In the genomic region with DNA sequence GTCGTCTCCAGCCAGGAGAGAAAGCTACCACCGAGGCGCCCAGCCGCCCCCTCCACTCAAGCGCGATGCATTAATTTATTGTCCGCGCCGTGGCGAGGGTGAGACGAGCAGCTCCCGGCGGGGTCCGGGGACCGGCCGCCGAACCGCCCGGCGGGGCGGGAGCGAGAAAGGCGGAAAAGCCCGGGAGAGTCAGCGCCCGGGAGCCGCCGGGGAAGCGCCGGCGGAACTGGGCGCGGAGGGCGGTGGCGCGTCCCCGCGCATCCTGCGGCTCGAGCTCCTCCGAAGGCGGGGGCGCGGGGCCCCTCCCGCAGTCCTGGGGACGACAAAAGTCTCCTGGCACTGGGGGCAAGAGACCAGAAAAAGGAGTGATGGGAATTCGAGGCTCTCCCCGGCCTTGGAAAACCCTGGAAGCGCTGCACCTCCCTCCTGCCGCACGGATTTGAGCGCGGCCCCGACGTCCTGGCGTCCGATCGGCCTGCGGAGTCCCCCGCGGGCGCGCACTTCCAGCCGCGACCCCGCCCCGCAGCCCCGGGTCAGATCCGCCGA, we compare ENCODE assay signal across 8 cellular contexts. TPM values are rescaled to one million over a fixed set of nuclear protein-coding genes. Genes with fewer than 3 reads are reported as not detected.
DNase-seq lines count a peak whose midpoint lies in the region; ATAC-seq and TF ChIP-seq lines count a peak whose summit lies in the region.

A gene with protein sequence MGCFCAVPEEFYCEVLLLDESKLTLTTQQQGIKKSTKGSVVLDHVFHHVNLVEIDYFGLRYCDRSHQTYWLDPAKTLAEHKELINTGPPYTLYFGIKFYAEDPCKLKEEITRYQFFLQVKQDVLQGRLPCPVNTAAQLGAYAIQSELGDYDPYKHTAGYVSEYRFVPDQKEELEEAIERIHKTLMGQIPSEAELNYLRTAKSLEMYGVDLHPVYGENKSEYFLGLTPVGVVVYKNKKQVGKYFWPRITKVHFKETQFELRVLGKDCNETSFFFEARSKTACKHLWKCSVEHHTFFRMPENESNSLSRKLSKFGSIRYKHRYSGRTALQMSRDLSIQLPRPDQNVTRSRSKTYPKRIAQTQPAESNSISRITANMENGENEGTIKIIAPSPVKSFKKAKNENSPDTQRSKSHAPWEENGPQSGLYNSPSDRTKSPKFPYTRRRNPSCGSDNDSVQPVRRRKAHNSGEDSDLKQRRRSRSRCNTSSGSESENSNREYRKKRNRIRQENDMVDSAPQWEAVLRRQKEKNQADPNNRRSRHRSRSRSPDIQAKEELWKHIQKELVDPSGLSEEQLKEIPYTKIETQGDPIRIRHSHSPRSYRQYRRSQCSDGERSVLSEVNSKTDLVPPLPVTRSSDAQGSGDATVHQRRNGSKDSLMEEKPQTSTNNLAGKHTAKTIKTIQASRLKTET (minus strand): TSS at position 228 of the 546 bp plus-strand sequence. CDS start 238 bp downstream, outside the sequence.

- CTCF ChIA-PET in GM10248 (lab: Yijun Ruan, JAX), result interaction anchor here (0.7 to 6.2 kb wide), 23 partner anchors 8 to 338 kb away, joined by 3 to 115 read pairs (median 8); no protein-coding TSS in a partner anchor

- no peak for TF ChIP-seq CTCF in GM10248 (IDR thresholded peaks at IDR 0.05; ENCODE audit: control extremely low read depth, extremely low read depth, low read depth, missing control alignments)
- TF ChIP-seq CTCF in omental fat pad (IDR thresholded peaks at IDR 0.05), result no peak

- ATAC-seq in HG02973 (IDR thresholded peaks at IDR 0.05; ENCODE audit: unreplicated experiment), result peak; percentile 5
- ATAC-seq in omental fat pad (ENCODE audit: low FRiP score), result peak; percentile 53

- DNase-seq in GM10248 (ENCODE audit: extremely low spot score) (peak; percentile 28), glomerular visceral epithelial cell (ENCODE audit: extremely low spot score) (peak; percentile 50), omental fat pad (ENCODE audit: low spot score) (no peak), SIG-M5 (lab: John Stamatoyannopoulos, UW) (no peak), A172 (ENCODE audit: low spot score) (no peak), Kasumi-1 (lab: John Stamatoyannopoulos, UW) (no peak)
- DNase-seq in activated T-cell treated with anti-CD3 and anti-CD28 coated beads, Interleukin-2, amount 50 U/mL, for 48 hours, result peak; percentile 24 to 35

- POLR2A ChIA-PET in GM10248 (lab: Yijun Ruan, JAX), result no interaction called here

RNA-seq across cellular contexts. Expression of the gene that starts here (rescaled TPM):
- total RNA-seq in omental fat pad, result 10 to 100 TPM; 17.8 to 64.3 (median 22.0) TPM
- 1.2 and 2.2 TPM in 2 replicates for total RNA-seq in A172 (2014; rRNA removed; shearing (Covaris generic))

Comparison
In these comparisons a context has a peak if more than half of its experiments do, and no peak if none do; other contexts are left out.
1. DNase-seq: peak in GM10248 (single experiment), activated T-cell treated with anti-CD3 and anti-CD28 coated beads, Interleukin-2, amount 50 U/mL, for 48 hours (2 of 2) and glomerular visceral epithelial cell (single experiment); none in omental fat pad (single experiment), SIG-M5 (single experiment), A172 (single experiment) and Kasumi-1 (0 of 2).